In genomic region chr4:174218127-174218790, GRCh38 we compare ENCODE assay signal across 10 cellular contexts.
A peak's percentile ranks its signal among the peaks of the same experiment; 100 is the strongest.
DNase-seq lines count a peak whose midpoint lies in the region; ATAC-seq, FAIRE-seq and TF ChIP-seq lines count a peak whose summit lies in the region.
"Had no signal": no experiment of that assay in that cellular context is flagged by ENCODE, and none has a peak within 500 bp of the region (broad histone marks: within the 10 kb centered on the region; RNA-seq: fewer than 3 reads in every experiment).

No MANE protein-coding gene starts in this region.

- peak overlapping the region in 2 of 8 donors; percentile 39 to 49 for H3K27ac Mint-ChIP-seq in CD8-positive, alpha-beta memory T cell
- H3K27ac Mint-ChIP-seq: activated naive CD4-positive, alpha-beta T cell treated with anti-CD3 and anti-CD28 coated beads, Interleukin-2, amount 10 ng/mL, durations not matched to agents 7 days and 5 days had no signal

- H3K27me3 Mint-ChIP-seq in CD8-positive, alpha-beta memory T cell: peaks cover 57 to 84% of the 10 kb centered on the region in 2 donors

- peak; percentile 5 for FAIRE-seq in TTC549 (lab: Jason Lieb, UNC)

- no peak overlapping the region for H3K27ac ChIP-seq in CD8-positive, alpha-beta memory T cell (ENCODE audit: low read depth, low read length)
- peak overlapping the region; percentile 25 for H3K27ac ChIP-seq in right cardiac atrium (ENCODE audit: low read length)
- H3K27ac ChIP-seq in upper lobe of right lung: no peak overlapping the region
- H3K27ac ChIP-seq: tibial nerve had no signal

- ATAC-seq in right cardiac atrium (peak; percentile 10 to 35), GM18868 (IDR thresholded peaks at IDR 0.05; ENCODE audit: unreplicated experiment) (no peak), upper lobe of right lung (no peak)

- H3K9me3 Mint-ChIP-seq in CD8-positive, alpha-beta memory T cell: peaks cover 0 to 12% (median 6%) of the 10 kb centered on the region in 5 donors
- H3K9me3 Mint-ChIP-seq: activated naive CD4-positive, alpha-beta T cell treated with anti-CD3 and anti-CD28 coated beads, Interleukin-2, amount 10 ng/mL, durations not matched to agents 7 days and 5 days had no signal

- H3K4me3 ChIP-seq in CD8-positive, alpha-beta memory T cell (ENCODE audit: low read length): no peak overlapping the region
- H3K4me3 ChIP-seq in right cardiac atrium (ENCODE audit: low read length) (peak overlapping the region; percentile 48), upper lobe of right lung (no peak overlapping the region)

- no peak for TF ChIP-seq CTCF in upper lobe of right lung (IDR thresholded peaks at IDR 0.05)

- H3K27me3 ChIP-seq in CD8-positive, alpha-beta memory T cell (ENCODE audit: insufficient read depth, low read length, poor library complexity, severe bottlenecking): peaks cover 52% of the 10 kb centered on the region
- H3K27me3 ChIP-seq in right cardiac atrium (ENCODE audit: control insufficient read depth, insufficient read depth) (no peaks in the 10 kb centered on the region), upper lobe of right lung (peaks cover 68% of the 10 kb centered on the region)

- peak overlapping the region in 5 of 7 donors; percentile 29 to 66 (median 58) for H3K4me3 Mint-ChIP-seq in CD8-positive, alpha-beta memory T cell

- intact Hi-C loops in right cardiac atrium (cut with DNase I): loop anchor here in 1 of 4 donors (2.0 kb wide), 1 partner anchor 33 kb away; no protein-coding TSS in a partner anchor
- intact Hi-C loops in upper lobe of right lung (cut with DNase I): no loop called here

- 13% methylated on average over 26 of the region's 26 CpGs for WGBS in right cardiac atrium

- CTCF ChIA-PET in CD8-positive, alpha-beta memory T cell (lab: Charles Lee): no interaction called here

- POLR2A ChIA-PET in CD8-positive, alpha-beta memory T cell (lab: Charles Lee): interaction anchor here (0.6 kb wide), 1 partner anchor 17 kb away, joined by 8 read pairs; no protein-coding TSS in a partner anchor

- no peaks in the 10 kb centered on the region for H3K9me3 ChIP-seq in CD8-positive, alpha-beta memory T cell (ENCODE audit: low read length)
- H3K9me3 ChIP-seq in right cardiac atrium (ENCODE audit: control insufficient read depth, low read length) (no peaks in the 10 kb centered on the region), upper lobe of right lung (no peaks in the 10 kb centered on the region)
- H3K9me3 ChIP-seq: tibial nerve had no signal

- H3K36me3 Mint-ChIP-seq in CD8-positive, alpha-beta memory T cell: no peaks in the 10 kb centered on the region

- peaks cover 36 to 50% (median 45%) of the 10 kb centered on the region in 3 donors for H3K4me1 Mint-ChIP-seq in CD8-positive, alpha-beta memory T cell

- no peak for DNase-seq in CD8-positive, alpha-beta memory T cell
- DNase-seq in right cardiac atrium: peak in 2 of 3 donors; percentile 41 to 52
- DNase-seq in retina: peak; percentile 60
- DNase-seq in stimulated activated CD4-positive, alpha-beta T cell treated with anti-CD3 and anti-CD28 coated beads, Interleukin-2, amount 100 ng/mL, for 48 hours: no peak
- DNase-seq in kidney tubule cell (ENCODE audit: low spot score): no peak
- no peak for DNase-seq in upper lobe of right lung

- H3K36me3 ChIP-seq in CD8-positive, alpha-beta memory T cell (ENCODE audit: insufficient read depth, low read length): no peaks in the 10 kb centered on the region
- H3K36me3 ChIP-seq in upper lobe of right lung: no peaks in the 10 kb centered on the region
- H3K36me3 ChIP-seq: tibial nerve had no signal

- H3K4me1 ChIP-seq in CD8-positive, alpha-beta memory T cell (ENCODE audit: insufficient read depth, low read length): peaks cover 36% of the 10 kb centered on the region
- H3K4me1 ChIP-seq in right cardiac atrium (ENCODE audit: control insufficient read depth, insufficient read depth, low read length): peaks cover 7% of the 10 kb centered on the region
- H3K4me1 ChIP-seq in upper lobe of right lung: peaks cover 25% of the 10 kb centered on the region

Comparison
In these comparisons a context has a peak if more than half of its experiments do, and no peak if none do; other contexts are left out.
1. DNase-seq: peak in right cardiac atrium (2 of 3) and retina (single experiment); none in CD8-positive, alpha-beta memory T cell (0 of 5), stimulated activated CD4-positive, alpha-beta T cell treated with anti-CD3 and anti-CD28 coated beads, Interleukin-2, amount 100 ng/mL, for 48 hours (0 of 2), kidney tubule cell (single experiment) and upper lobe of right lung (single experiment).
2. ATAC-seq: peak in right cardiac atrium (2 of 2); none in GM18868 (single experiment) and upper lobe of right lung (single experiment).